Comparison of ENCODE assay signal across 16 cellular contexts in genomic region chr11:45560153-45560934, GRCh38.
A peak's percentile ranks its signal among the peaks of the same experiment; 100 is the strongest.
DNase-seq lines count a peak whose midpoint lies in the region; ATAC-seq and TF ChIP-seq lines count a peak whose summit lies in the region.
"Had no signal": no experiment of that assay in that cellular context is flagged by ENCODE, and none has a peak within 500 bp of the region (broad histone marks: within the 10 kb centered on the region; RNA-seq: fewer than 3 reads in every experiment).

No MANE protein-coding gene starts in this region.

- H3K79me2 ChIP-seq in neural cell (replicated peaks; ENCODE audit: insufficient read depth, low read length) (no peaks in the 10 kb centered on the region), H9 (ENCODE audit: insufficient read depth, low read length) (no peaks in the 10 kb centered on the region)

- no peaks in the 10 kb centered on the region; a peak in 3 of 5 replicates for H3K9me3 Mint-ChIP-seq in H9
- H3K9me3 Mint-ChIP-seq: activated naive CD8-positive, alpha-beta T cell treated with anti-CD3 and anti-CD28 coated beads, Interleukin-2, amount 10 ng/mL, durations not matched to agents 7 days and 5 days had no signal

- H2BK5ac ChIP-seq in H9 (ENCODE audit: insufficient read length, low read length), result no peak overlapping the region

- TF ChIP-seq CTCF in neural cell (IDR thresholded peaks at IDR 0.05; ENCODE audit: poor library complexity, severe bottlenecking), result no peak
- TF ChIP-seq CTCF in H9 (conservative IDR thresholded peaks at IDR 0.05), result no peak

- TF ChIP-seq RAD21 in neural cell (conservative IDR thresholded peaks at IDR 0.05), result no peak

- peaks cover 5% of the 10 kb centered on the region for H3K27me3 Mint-ChIP-seq in H9 (ENCODE audit: low read depth)

- H2AFZ ChIP-seq in neural cell (ENCODE audit: low read depth, low read length) (no peak overlapping the region), H9 (ENCODE audit: low read length) (no peak overlapping the region)

- no peak overlapping the region for H2BK120ac ChIP-seq in H9 (ENCODE audit: low read depth, low read length, poor library complexity, severe bottlenecking)

- no peak overlapping the region for H3K4me2 ChIP-seq in neural cell (ENCODE audit: low read length)
- H3K4me2 ChIP-seq in H9 (ENCODE audit: insufficient read depth, insufficient read length, low read length), result no peak overlapping the region
- H3K4me2 ChIP-seq: BLaER1 had no signal

- no peak overlapping the region for H3K23ac ChIP-seq in H9 (ENCODE audit: insufficient read length, low read depth, low read length)

- no peak overlapping the region for H3K14ac ChIP-seq in H9 (ENCODE audit: insufficient read depth, low read length)

- peak overlapping the region in 1 of 3 experiments; percentile 21; a peak in 1 of 7 replicates for H3K27ac Mint-ChIP-seq in H9
- H3K27ac Mint-ChIP-seq: activated CD4-positive, alpha-beta T cell treated with anti-CD3 and anti-CD28 coated beads for 36 hours; activated naive CD8-positive, alpha-beta T cell treated with anti-CD3 and anti-CD28 coated beads, Interleukin-2, amount 10 ng/mL, durations not matched to agents 7 days and 5 days; T-helper 17 cell had no signal

- H3K4me1 ChIP-seq in SJCRH30 (no peaks in the 10 kb centered on the region), H9 (ENCODE audit: insufficient read depth, low read length) (peaks cover 4% of the 10 kb centered on the region; the same call in 1 of the 2 replicates)
- H3K4me1 ChIP-seq: BLaER1 had no signal

- H3K4me3 Mint-ChIP-seq in H9, result no peak overlapping the region
- H3K4me3 Mint-ChIP-seq: activated CD4-positive, alpha-beta T cell treated with anti-CD3 and anti-CD28 coated beads for 36 hours; activated naive CD8-positive, alpha-beta T cell treated with anti-CD3 and anti-CD28 coated beads, Interleukin-2, amount 10 ng/mL, durations not matched to agents 7 days and 5 days; T-helper 17 cell had no signal

- H3K9ac ChIP-seq in neural cell (ENCODE audit: low read length), result peak overlapping the region; percentile 16
- no peak overlapping the region for H3K9ac ChIP-seq in H9 (ENCODE audit: extremely low read depth, insufficient read length, low read length)
- H3K9ac ChIP-seq: BLaER1 had no signal

- H3K18ac ChIP-seq in H9 (ENCODE audit: insufficient read length, low read depth, low read length), result no peak overlapping the region

- H3K56ac ChIP-seq in H9 (ENCODE audit: insufficient read length, low read depth, low read length), result no peak overlapping the region

- H3K4me1 Mint-ChIP-seq in H9, result peaks cover 25 to 33% of the 10 kb centered on the region in 2 experiments
- H3K4me1 Mint-ChIP-seq: activated CD4-positive, alpha-beta T cell treated with anti-CD3 and anti-CD28 coated beads for 36 hours; activated naive CD8-positive, alpha-beta T cell treated with anti-CD3 and anti-CD28 coated beads, Interleukin-2, amount 10 ng/mL, durations not matched to agents 7 days and 5 days; T-helper 17 cell had no signal

- ATAC-seq in GM21717 (IDR thresholded peaks at IDR 0.05; ENCODE audit: unreplicated experiment), result no peak
- ATAC-seq: activated CD4-positive, alpha-beta T cell treated with anti-CD3 and anti-CD28 coated beads for 36 hours; GM12878; mucosa of descending colon; Panc1; T-helper 17 cell had no signal

- no peaks in the 10 kb centered on the region for H3K9me2 ChIP-seq in neural cell (ENCODE audit: insufficient read depth, low read length)

- no peak overlapping the region for H3K4me3 ChIP-seq in SJCRH30
- no peak overlapping the region for H3K4me3 ChIP-seq in neural cell (ENCODE audit: low read length)
- H3K4me3 ChIP-seq: BLaER1, GM12878, mucosa of descending colon, suprapubic skin had no signal

- WGBS in H9 (ENCODE audit: extremely low coverage, insufficient read length, low lambda C conversion rate), result no CpG with 5 or more reads among the region's 10 CpGs

- H4K20me1 ChIP-seq in neural cell (ENCODE audit: insufficient read depth) (no peaks in the 10 kb centered on the region), H9 (ENCODE audit: control insufficient read depth, insufficient read depth, insufficient read length) (no peaks in the 10 kb centered on the region)
- H4K20me1 ChIP-seq: BLaER1 had no signal

- no peaks in the 10 kb centered on the region for H3K9me3 ChIP-seq in SJCRH30 (replicated peaks)
- no peaks in the 10 kb centered on the region for H3K9me3 ChIP-seq in neural cell (ENCODE audit: low read length)
- H3K9me3 ChIP-seq in H9 (ENCODE audit: control insufficient read depth, low read depth, low read length), result no peaks in the 10 kb centered on the region
- H3K9me3 ChIP-seq: BLaER1, mucosa of descending colon, suprapubic skin had no signal

- no peaks in the 10 kb centered on the region for H3K79me1 ChIP-seq in H9 (ENCODE audit: insufficient read depth, low read depth, low read length, poor library complexity, severe bottlenecking)

- H2BK20ac ChIP-seq in H9 (ENCODE audit: low read depth, low read length, poor library complexity, severe bottlenecking), result no peak overlapping the region

- H2BK15ac ChIP-seq in H9 (ENCODE audit: low read depth, low read length), result no peak overlapping the region

- H2AK5ac ChIP-seq in H9 (ENCODE audit: insufficient read length, low read length), result no peak overlapping the region

- no peak overlapping the region for H4K8ac ChIP-seq in H9 (replicated peaks; ENCODE audit: insufficient read length, low read depth, low read length)

- H3K27ac ChIP-seq in SJCRH30 (no peak overlapping the region), neural cell (ENCODE audit: low read length) (no peak overlapping the region), H9 (ENCODE audit: insufficient read length, low read depth, low read length) (no peak overlapping the region)
- H3K27ac ChIP-seq: BLaER1, suprapubic skin had no signal

- H3K27me3 ChIP-seq in SJCRH30 (peaks cover 15% of the 10 kb centered on the region; the same call in 1 of the 2 replicates), neural cell (ENCODE audit: insufficient read depth, low read depth, low read length) (no peaks in the 10 kb centered on the region), H9 (ENCODE audit: insufficient read depth, low read length) (no peaks in the 10 kb centered on the region)
- H3K27me3 ChIP-seq: BLaER1 had no signal

- H3K4ac ChIP-seq in H9 (ENCODE audit: low read depth, low read length), result no peak overlapping the region

- no peak overlapping the region for H4K91ac ChIP-seq in H9 (ENCODE audit: insufficient read length, low read depth, low read length)

- no peak for TF ChIP-seq EP300 in neural cell (conservative IDR thresholded peaks at IDR 0.05; ENCODE audit: poor library complexity, severe bottlenecking)

- H2BK12ac ChIP-seq in H9 (ENCODE audit: insufficient read length, low read depth, low read length), result no peak overlapping the region

- H3F3A ChIP-seq in neural cell (ENCODE audit: insufficient read depth, low read length, poor library complexity, severe bottlenecking), result no peaks in the 10 kb centered on the region

- H3T11ph ChIP-seq in H9 (ENCODE audit: low read length), result no peak overlapping the region

- H3K36me3 ChIP-seq in SJCRH30, result no peaks in the 10 kb centered on the region
- H3K36me3 ChIP-seq in neural cell (ENCODE audit: insufficient read depth, low read length), result no peaks in the 10 kb centered on the region
- H3K36me3 ChIP-seq: BLaER1, suprapubic skin had no signal

- no peak overlapping the region for H4K5ac ChIP-seq in H9 (ENCODE audit: insufficient read length, low read depth, low read length)

- H3K23me2 ChIP-seq in H9 (ENCODE audit: insufficient read length, low read depth, low read length, poor library complexity, severe bottlenecking), result no peaks in the 10 kb centered on the region

- H3K36me3 Mint-ChIP-seq in H9 (ENCODE audit: insufficient read depth in 1 of 3, low read depth in 3 of 3), result peaks cover 2 to 10% (median 3%) of the 10 kb centered on the region in 3 experiments; a peak in 4 of 7 replicates
- H3K36me3 Mint-ChIP-seq: activated naive CD8-positive, alpha-beta T cell treated with anti-CD3 and anti-CD28 coated beads, Interleukin-2, amount 10 ng/mL, durations not matched to agents 7 days and 5 days had no signal

- DNase-seq in DMS153 treated with DMSO at 0.1 percent for 48 hours (lab: John Stamatoyannopoulos, UW; ENCODE audit: unreplicated experiment) (peak; percentile 53), NCI-H2029 (lab: John Stamatoyannopoulos, UW) (peak; percentile 27), SJCRH30 (peak; percentile 63 to 69), H9 (no peak)
- no peak for DNase-seq in stimulated activated CD4-positive, alpha-beta T cell treated with anti-CD3 and anti-CD28 coated beads, Interleukin-2, amount 100 ng/mL, for 24 hours
- DNase-seq: activated CD4-positive, alpha-beta T cell treated with anti-CD3 and anti-CD28 coated beads for 36 hours; activated naive CD8-positive, alpha-beta T cell treated with anti-CD3 and anti-CD28 coated beads, Interleukin-2, amount 10 ng/mL, durations not matched to agents 7 days and 5 days; kidney; mucosa of descending colon; T-helper 17 cell had no signal

TF ChIP-seq in neural cell, 6 proteins besides CTCF, POLR2A, EP300 and RAD21:
- TF ChIP-seq TAF1 (IDR thresholded peaks at IDR 0.05; ENCODE audit: low read depth), result no peak
- TF ChIP-seq SMC3 (conservative IDR thresholded peaks at IDR 0.05; ENCODE audit: poor library complexity), result no peak
- TF ChIP-seq, protein P1, sequence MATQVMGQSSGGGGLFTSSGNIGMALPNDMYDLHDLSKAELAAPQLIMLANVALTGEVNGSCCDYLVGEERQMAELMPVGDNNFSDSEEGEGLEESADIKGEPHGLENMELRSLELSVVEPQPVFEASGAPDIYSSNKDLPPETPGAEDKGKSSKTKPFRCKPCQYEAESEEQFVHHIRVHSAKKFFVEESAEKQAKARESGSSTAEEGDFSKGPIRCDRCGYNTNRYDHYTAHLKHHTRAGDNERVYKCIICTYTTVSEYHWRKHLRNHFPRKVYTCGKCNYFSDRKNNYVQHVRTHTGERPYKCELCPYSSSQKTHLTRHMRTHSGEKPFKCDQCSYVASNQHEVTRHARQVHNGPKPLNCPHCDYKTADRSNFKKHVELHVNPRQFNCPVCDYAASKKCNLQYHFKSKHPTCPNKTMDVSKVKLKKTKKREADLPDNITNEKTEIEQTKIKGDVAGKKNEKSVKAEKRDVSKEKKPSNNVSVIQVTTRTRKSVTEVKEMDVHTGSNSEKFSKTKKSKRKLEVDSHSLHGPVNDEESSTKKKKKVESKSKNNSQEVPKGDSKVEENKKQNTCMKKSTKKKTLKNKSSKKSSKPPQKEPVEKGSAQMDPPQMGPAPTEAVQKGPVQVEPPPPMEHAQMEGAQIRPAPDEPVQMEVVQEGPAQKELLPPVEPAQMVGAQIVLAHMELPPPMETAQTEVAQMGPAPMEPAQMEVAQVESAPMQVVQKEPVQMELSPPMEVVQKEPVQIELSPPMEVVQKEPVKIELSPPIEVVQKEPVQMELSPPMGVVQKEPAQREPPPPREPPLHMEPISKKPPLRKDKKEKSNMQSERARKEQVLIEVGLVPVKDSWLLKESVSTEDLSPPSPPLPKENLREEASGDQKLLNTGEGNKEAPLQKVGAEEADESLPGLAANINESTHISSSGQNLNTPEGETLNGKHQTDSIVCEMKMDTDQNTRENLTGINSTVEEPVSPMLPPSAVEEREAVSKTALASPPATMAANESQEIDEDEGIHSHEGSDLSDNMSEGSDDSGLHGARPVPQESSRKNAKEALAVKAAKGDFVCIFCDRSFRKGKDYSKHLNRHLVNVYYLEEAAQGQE (IDR thresholded peaks at IDR 0.05; ENCODE audit: borderline replicate concordance), result no peak
- TF ChIP-seq EZH2 (IDR thresholded peaks at IDR 0.05; ENCODE audit: borderline replicate concordance, insufficient read depth, low read length, poor library complexity, severe bottlenecking), result no peak

Comparison
In these comparisons a context has a peak if more than half of its experiments do, and no peak if none do; other contexts are left out.
1. DNase-seq: peak in DMS153 treated with DMSO at 0.1 percent for 48 hours (single experiment), NCI-H2029 (single experiment) and SJCRH30 (2 of 2); none in H9 (single experiment) and stimulated activated CD4-positive, alpha-beta T cell treated with anti-CD3 and anti-CD28 coated beads, Interleukin-2, amount 100 ng/mL, for 24 hours (0 of 2).